8 cellular contexts compared by ENCODE assay signal in genomic region chr13:48533207-48533499, GRCh38. TPM values are rescaled to one million over a fixed set of nuclear protein-coding genes. Genes with fewer than 3 reads are reported as not detected.
A peak's percentile ranks its signal among the peaks of the same experiment; 100 is the strongest.
DNase-seq lines count a peak whose midpoint lies in the region; ATAC-seq and TF ChIP-seq lines count a peak whose summit lies in the region.

No MANE protein-coding gene starts in this region.

- H3K36me3 Mint-ChIP-seq in H9 (ENCODE audit: insufficient read depth in 1 of 3, low read depth in 3 of 3) = no peaks in the 10 kb centered on the region
- peaks cover 2% of the 10 kb centered on the region in 2 donors for H3K36me3 Mint-ChIP-seq in activated T-cell treated with anti-CD3 and anti-CD28 coated beads, Interleukin-2, amount 50 U/mL, for 72 hours (ENCODE audit: insufficient read depth in 2 of 2)

- no peaks in the 10 kb centered on the region for H3K79me1 ChIP-seq in H9 (ENCODE audit: insufficient read depth, low read depth, low read length, poor library complexity, severe bottlenecking)

- no peak overlapping the region for H2BK12ac ChIP-seq in H9 (ENCODE audit: insufficient read length, low read depth, low read length)

- H2BK20ac ChIP-seq in H9 (ENCODE audit: low read depth, low read length, poor library complexity, severe bottlenecking) = no peak overlapping the region

- H3K18ac ChIP-seq in H9 (ENCODE audit: insufficient read length, low read depth, low read length) = no peak overlapping the region

- H3K36me3 ChIP-seq in left ventricle myocardium inferior = no peaks in the 10 kb centered on the region

- no peak overlapping the region for H2AK5ac ChIP-seq in H9 (ENCODE audit: insufficient read length, low read length)

- H3K27ac ChIP-seq in H9 (ENCODE audit: insufficient read length, low read depth, low read length) = no peak overlapping the region
- H3K27ac ChIP-seq in left ventricle myocardium inferior (replicated peaks) = peak overlapping the region; percentile 98

- H2BK15ac ChIP-seq in H9 (ENCODE audit: low read depth, low read length) = no peak overlapping the region

- no peak overlapping the region for H3T11ph ChIP-seq in H9 (ENCODE audit: low read length)

- intact Hi-C loops in left ventricle myocardium inferior (cut with micrococcal nuclease) = no loop called here

- H3K27me3 Mint-ChIP-seq in H9 (ENCODE audit: low read depth) = no peaks in the 10 kb centered on the region
- no peaks in the 10 kb centered on the region for H3K27me3 Mint-ChIP-seq in activated T-cell treated with anti-CD3 and anti-CD28 coated beads, Interleukin-2, amount 50 U/mL, for 72 hours (ENCODE audit: low read depth)

- H3K27me3 ChIP-seq in H9 (ENCODE audit: insufficient read depth, low read length) (no peaks in the 10 kb centered on the region), left ventricle myocardium inferior (ENCODE audit: low read depth) (no peaks in the 10 kb centered on the region)

- H3K23ac ChIP-seq in H9 (ENCODE audit: insufficient read length, low read depth, low read length) = no peak overlapping the region

- H3K4me3 ChIP-seq in left ventricle myocardium inferior (peak overlapping the region; percentile 82), skeletal muscle cell (ENCODE audit: low read depth, low read length) (peak overlapping the region; percentile 75)

- 0 out of 2 replicates have a peak overlapping the region, but pooled peaks have one; percentile 34 for H3K14ac ChIP-seq in H9 (ENCODE audit: insufficient read depth, low read length)

- no peak overlapping the region for H4K5ac ChIP-seq in H9 (ENCODE audit: insufficient read length, low read depth, low read length)

- H3K9ac ChIP-seq in H9 (ENCODE audit: extremely low read depth, insufficient read length, low read length) = peak overlapping the region; percentile 20

- no peak overlapping the region for H2BK120ac ChIP-seq in H9 (ENCODE audit: low read depth, low read length, poor library complexity, severe bottlenecking)

- H3K56ac ChIP-seq in H9 (ENCODE audit: insufficient read length, low read depth, low read length) = no peak overlapping the region

- H3K9me3 ChIP-seq in H9 (ENCODE audit: control insufficient read depth, low read depth, low read length) = no peaks in the 10 kb centered on the region
- no peaks in the 10 kb centered on the region for H3K9me3 ChIP-seq in left ventricle myocardium inferior (replicated peaks)

- no peak overlapping the region for H4K8ac ChIP-seq in H9 (replicated peaks; ENCODE audit: insufficient read length, low read depth, low read length)

- H2BK5ac ChIP-seq in H9 (ENCODE audit: insufficient read length, low read length) = no peak overlapping the region

- no CpG with 5 or more reads among the region's 16 CpGs for WGBS in H9 (ENCODE audit: extremely low coverage, insufficient read length, low lambda C conversion rate)

- ATAC-seq in activated T-cell treated with anti-CD3 and anti-CD28 coated beads, Interleukin-2, amount 50 U/mL, for 72 hours (replicated peaks in 1 of 2) = no peak
- ATAC-seq in GM18868 (IDR thresholded peaks at IDR 0.05; ENCODE audit: unreplicated experiment) (no peak), GM18520 (IDR thresholded peaks at IDR 0.05; ENCODE audit: unreplicated experiment) (no peak)

- H3K9me3 Mint-ChIP-seq in H9 = no peaks in the 10 kb centered on the region
- peaks cover 7% of the 10 kb centered on the region in 2 donors for H3K9me3 Mint-ChIP-seq in activated T-cell treated with anti-CD3 and anti-CD28 coated beads, Interleukin-2, amount 50 U/mL, for 72 hours

- H2AFZ ChIP-seq in H9 (ENCODE audit: low read length) = peak overlapping the region; percentile 18

- peaks cover 5% of the 10 kb centered on the region for H3K23me2 ChIP-seq in H9 (ENCODE audit: insufficient read length, low read depth, low read length, poor library complexity, severe bottlenecking)

- H3K4me3 Mint-ChIP-seq in H9 = peak overlapping the region; percentile 92 to 93
- peak overlapping the region; percentile 91 to 98 for H3K4me3 Mint-ChIP-seq in activated T-cell treated with anti-CD3 and anti-CD28 coated beads, Interleukin-2, amount 50 U/mL, for 72 hours

- no peaks in the 10 kb centered on the region for H4K20me1 ChIP-seq in H9 (ENCODE audit: control insufficient read depth, insufficient read depth, insufficient read length)

- H3K4me1 ChIP-seq in H9 (ENCODE audit: insufficient read depth, low read length) = no peaks in the 10 kb centered on the region; the same call in 1 of the 2 replicates
- peaks cover 29% of the 10 kb centered on the region for H3K4me1 ChIP-seq in left ventricle myocardium inferior

- peak overlapping the region; percentile 77 to 93 (median 88); a peak in 4 of 7 replicates for H3K27ac Mint-ChIP-seq in H9
- H3K27ac Mint-ChIP-seq in activated T-cell treated with anti-CD3 and anti-CD28 coated beads, Interleukin-2, amount 50 U/mL, for 72 hours = peak overlapping the region; percentile 96

- peaks cover 10 to 15% of the 10 kb centered on the region in 2 experiments for H3K4me1 Mint-ChIP-seq in H9
- H3K4me1 Mint-ChIP-seq in activated T-cell treated with anti-CD3 and anti-CD28 coated beads, Interleukin-2, amount 50 U/mL, for 72 hours (ENCODE audit: low read depth) = peaks cover 32% of the 10 kb centered on the region

- peak overlapping the region; percentile 27 for H3K4me2 ChIP-seq in H9 (ENCODE audit: insufficient read depth, insufficient read length, low read length)

- DNase-seq in H9 = no peak
- no peak for DNase-seq in activated T-cell treated with anti-CD3 and anti-CD28 coated beads, Interleukin-2, amount 50 U/mL, for 72 hours
- DNase-seq in left ventricle myocardium inferior = no peak
- no peak for DNase-seq in skeletal muscle cell (ENCODE audit: low read depth)
- DNase-seq in NCI-H510A treated with DMSO at 0.1 percent for 48 hours (lab: John Stamatoyannopoulos, UW) = no peak
- DNase-seq in SK-N-DZ (ENCODE audit: low spot score) = no peak

- no peak for TF ChIP-seq CTCF in H9 (conservative IDR thresholded peaks at IDR 0.05)
- no peak for TF ChIP-seq CTCF in left ventricle myocardium inferior (IDR thresholded peaks at IDR 0.05; ENCODE audit: borderline replicate concordance)

- no peaks in the 10 kb centered on the region; the same call in 1 of the 2 replicates for H3K79me2 ChIP-seq in H9 (ENCODE audit: insufficient read depth, low read length)

- H4K91ac ChIP-seq in H9 (ENCODE audit: insufficient read length, low read depth, low read length) = no peak overlapping the region

- H3K4ac ChIP-seq in H9 (ENCODE audit: low read depth, low read length) = no peak overlapping the region

RNA-seq across cellular contexts. Expression of gene RCBTB2, which starts 0.3 kb away (rescaled TPM):
- total RNA-seq in H9 (2021) (11.5 and 11.7 TPM in 2 replicates), left ventricle myocardium inferior (14.8 TPM)
- total RNA-seq in activated T-cell treated with anti-CD3 and anti-CD28 coated beads, Interleukin-2, amount 50 U/mL, for 72 hours = 1 to 10 TPM; 2.6 to 2.7 TPM
- 8.6 and 27.6 TPM in 2 replicates for polyA plus RNA-seq in SK-N-DZ (2014; cell fraction: cytosol; rRNA removed)
- polyA plus RNA-seq in SK-N-DZ (2014; cell fraction: nucleus; rRNA removed) = 12.3 and 13.5 TPM in 2 replicates
